9 cellular contexts compared by ENCODE assay signal in genomic region chr1:66251521-66251920, GRCh38.
DNase-seq lines count a peak whose midpoint lies in the region; ATAC-seq and TF ChIP-seq lines count a peak whose summit lies in the region.
"Had no signal": no experiment of that assay in that cellular context is flagged by ENCODE, and none has a peak within 500 bp of the region (broad histone marks: within the 10 kb centered on the region; RNA-seq: fewer than 3 reads in every experiment).

No MANE protein-coding gene starts in this region.

- TF ChIP-seq EP300 in tibial nerve (IDR thresholded peaks at IDR 0.05): no peak

- H3K9me3 ChIP-seq in tibial nerve: no peaks in the 10 kb centered on the region

- H3K27me3 ChIP-seq in tibial nerve: no peaks in the 10 kb centered on the region

- no peaks in the 10 kb centered on the region for H3K27me3 Mint-ChIP-seq in activated naive CD4-positive, alpha-beta T cell treated with anti-CD3 and anti-CD28 coated beads, Interleukin-2, amount 10 ng/mL, durations not matched to agents 7 days and 5 days
- H3K27me3 Mint-ChIP-seq in activated naive CD4-positive, alpha-beta T cell treated with anti-CD3 and anti-CD28 coated beads for 36 hours (ENCODE audit: low read depth): no peaks in the 10 kb centered on the region
- H3K27me3 Mint-ChIP-seq in T-helper 1 cell treated with Interleukin-12 subunit alpha and Interleukin-12 subunit beta and Interleukin-4 antibody, amounts not matched to agents 30 μg/mL and 1 μg/mL, for 36 hours (ENCODE audit: low read depth): no peaks in the 10 kb centered on the region

- WGBS in tibial nerve, 2 donors: 76 to 96% methylated on average over 1 of the region's 1 CpG

- H3K27ac Mint-ChIP-seq in activated naive CD4-positive, alpha-beta T cell treated with anti-CD3 and anti-CD28 coated beads, Interleukin-2, amount 10 ng/mL, durations not matched to agents 7 days and 5 days: no peak overlapping the region
- no peak overlapping the region for H3K27ac Mint-ChIP-seq in activated naive CD4-positive, alpha-beta T cell treated with anti-CD3 and anti-CD28 coated beads for 36 hours
- H3K27ac Mint-ChIP-seq in T-helper 1 cell treated with Interleukin-12 subunit alpha and Interleukin-12 subunit beta and Interleukin-4 antibody, amounts not matched to agents 30 μg/mL and 1 μg/mL, for 36 hours: peak overlapping the region; percentile 33
- peak overlapping the region; percentile 38 for H3K27ac Mint-ChIP-seq in stimulated activated effector memory CD8-positive, alpha-beta T cell treated with anti-CD3 and anti-CD28 coated beads, Interleukin-12 subunit alpha, Interleukin-12 subunit beta, amount 100 ng/mL, for 72 hours

- no peak for TF ChIP-seq CTCF in tibial nerve (IDR thresholded peaks at IDR 0.05)

- no peaks in the 10 kb centered on the region for H3K36me3 ChIP-seq in tibial nerve

- H3K4me3 Mint-ChIP-seq in activated naive CD4-positive, alpha-beta T cell treated with anti-CD3 and anti-CD28 coated beads, Interleukin-2, amount 10 ng/mL, durations not matched to agents 7 days and 5 days: no peak overlapping the region
- H3K4me3 Mint-ChIP-seq in activated naive CD4-positive, alpha-beta T cell treated with anti-CD3 and anti-CD28 coated beads for 36 hours: no peak overlapping the region
- H3K4me3 Mint-ChIP-seq in T-helper 1 cell treated with Interleukin-12 subunit alpha and Interleukin-12 subunit beta and Interleukin-4 antibody, amounts not matched to agents 30 μg/mL and 1 μg/mL, for 36 hours: no peak overlapping the region
- no peak overlapping the region for H3K4me3 Mint-ChIP-seq in stimulated activated effector memory CD8-positive, alpha-beta T cell treated with anti-CD3 and anti-CD28 coated beads, Interleukin-12 subunit alpha, Interleukin-12 subunit beta, amount 100 ng/mL, for 72 hours

- H3K4me3 ChIP-seq in tibial nerve: no peak overlapping the region

- H3K27ac ChIP-seq in tibial nerve: no peak overlapping the region

- H3K4me1 ChIP-seq in tibial nerve: peaks cover 0 to 20% (median 5%) of the 10 kb centered on the region in 4 donors

- H3K9me3 Mint-ChIP-seq in activated naive CD4-positive, alpha-beta T cell treated with anti-CD3 and anti-CD28 coated beads, Interleukin-2, amount 10 ng/mL, durations not matched to agents 7 days and 5 days: no peaks in the 10 kb centered on the region
- H3K9me3 Mint-ChIP-seq in activated naive CD4-positive, alpha-beta T cell treated with anti-CD3 and anti-CD28 coated beads for 36 hours: no peaks in the 10 kb centered on the region
- H3K9me3 Mint-ChIP-seq in T-helper 1 cell treated with Interleukin-12 subunit alpha and Interleukin-12 subunit beta and Interleukin-4 antibody, amounts not matched to agents 30 μg/mL and 1 μg/mL, for 36 hours: no peaks in the 10 kb centered on the region
- H3K9me3 Mint-ChIP-seq in stimulated activated effector memory CD8-positive, alpha-beta T cell treated with anti-CD3 and anti-CD28 coated beads, Interleukin-12 subunit alpha, Interleukin-12 subunit beta, amount 100 ng/mL, for 72 hours: no peaks in the 10 kb centered on the region

- CTCF ChIA-PET in activated naive CD4-positive, alpha-beta T cell treated with anti-CD3 and anti-CD28 coated beads, Interleukin-2, amount 10 ng/mL, durations not matched to agents 7 days and 5 days (lab: Charles Lee): interaction anchor here (0.7 to 21.3 kb wide), 21 partner anchors 9 to 564 kb away, joined by 3 to 565 read pairs (median 4); no protein-coding TSS in a partner anchor
- CTCF ChIA-PET in activated naive CD4-positive, alpha-beta T cell treated with anti-CD3 and anti-CD28 coated beads for 36 hours (lab: Charles Lee): interaction anchor here (0.6 to 21.6 kb wide), 10 partner anchors 8 to 294 kb away, joined by 3 to 474 read pairs (median 8); no protein-coding TSS in a partner anchor

- intact Hi-C loops in activated naive CD4-positive, alpha-beta T cell treated with anti-CD3 and anti-CD28 coated beads for 36 hours (cut with micrococcal nuclease): loop anchor here (5.0 kb wide), 1 partner anchor 731 kb away; no protein-coding TSS in a partner anchor

- peak; percentile 42 for DNase-seq in activated naive CD4-positive, alpha-beta T cell treated with anti-CD3 and anti-CD28 coated beads, Interleukin-2, amount 10 ng/mL, durations not matched to agents 7 days and 5 days
- no peak for DNase-seq in activated naive CD4-positive, alpha-beta T cell treated with anti-CD3 and anti-CD28 coated beads for 36 hours
- DNase-seq in HT1080 (ENCODE audit: low read depth): peak; percentile 75
- no peak for DNase-seq in stimulated activated effector memory CD8-positive, alpha-beta T cell treated with anti-CD3 and anti-CD28 coated beads, Interleukin-12 subunit alpha, Interleukin-12 subunit beta, amount 100 ng/mL, for 72 hours (ENCODE audit: low spot score in 2 of 2)
- DNase-seq in tibial nerve (ENCODE audit: low spot score in 2 of 2): no peak
- DNase-seq in NCI-H2029 treated with DMSO at 0.1 percent for 48 hours (lab: John Stamatoyannopoulos, UW): no peak
- DNase-seq in activated CD8-positive, alpha-beta memory T cell treated with anti-CD3 and anti-CD28 coated beads for 24 hours: no peak
- DNase-seq: NCI-H2171 treated with DMSO at 0.1 percent for 48 hours had no signal

- no peak for ATAC-seq in stimulated activated effector memory CD8-positive, alpha-beta T cell treated with anti-CD3 and anti-CD28 coated beads, Interleukin-12 subunit alpha, Interleukin-12 subunit beta, amount 100 ng/mL, for 72 hours

- H3K4me1 Mint-ChIP-seq in activated naive CD4-positive, alpha-beta T cell treated with anti-CD3 and anti-CD28 coated beads, Interleukin-2, amount 10 ng/mL, durations not matched to agents 7 days and 5 days: peaks cover 52% of the 10 kb centered on the region
- peaks cover 54% of the 10 kb centered on the region for H3K4me1 Mint-ChIP-seq in activated naive CD4-positive, alpha-beta T cell treated with anti-CD3 and anti-CD28 coated beads for 36 hours (ENCODE audit: low read depth)
- H3K4me1 Mint-ChIP-seq in T-helper 1 cell treated with Interleukin-12 subunit alpha and Interleukin-12 subunit beta and Interleukin-4 antibody, amounts not matched to agents 30 μg/mL and 1 μg/mL, for 36 hours (ENCODE audit: low read depth): peaks cover 61% of the 10 kb centered on the region
- peaks cover 67% of the 10 kb centered on the region for H3K4me1 Mint-ChIP-seq in stimulated activated effector memory CD8-positive, alpha-beta T cell treated with anti-CD3 and anti-CD28 coated beads, Interleukin-12 subunit alpha, Interleukin-12 subunit beta, amount 100 ng/mL, for 72 hours

- TF ChIP-seq POLR2A in tibial nerve (IDR thresholded peaks at IDR 0.05): no peak

- no peaks in the 10 kb centered on the region for H3K36me3 Mint-ChIP-seq in activated naive CD4-positive, alpha-beta T cell treated with anti-CD3 and anti-CD28 coated beads, Interleukin-2, amount 10 ng/mL, durations not matched to agents 7 days and 5 days
- H3K36me3 Mint-ChIP-seq in activated naive CD4-positive, alpha-beta T cell treated with anti-CD3 and anti-CD28 coated beads for 36 hours (ENCODE audit: low read depth): no peaks in the 10 kb centered on the region
- H3K36me3 Mint-ChIP-seq in T-helper 1 cell treated with Interleukin-12 subunit alpha and Interleukin-12 subunit beta and Interleukin-4 antibody, amounts not matched to agents 30 μg/mL and 1 μg/mL, for 36 hours (ENCODE audit: low read depth): no peaks in the 10 kb centered on the region
- peaks cover under 1% of the 10 kb centered on the region for H3K36me3 Mint-ChIP-seq in stimulated activated effector memory CD8-positive, alpha-beta T cell treated with anti-CD3 and anti-CD28 coated beads, Interleukin-12 subunit alpha, Interleukin-12 subunit beta, amount 100 ng/mL, for 72 hours

Comparison
In these comparisons a context has a peak if more than half of its experiments do, and no peak if none do; other contexts are left out.
1. DNase-seq: peak in activated naive CD4-positive, alpha-beta T cell treated with anti-CD3 and anti-CD28 coated beads, Interleukin-2, amount 10 ng/mL, durations not matched to agents 7 days and 5 days (single experiment) and HT1080 (single experiment); none in activated naive CD4-positive, alpha-beta T cell treated with anti-CD3 and anti-CD28 coated beads for 36 hours (single experiment), stimulated activated effector memory CD8-positive, alpha-beta T cell treated with anti-CD3 and anti-CD28 coated beads, Interleukin-12 subunit alpha, Interleukin-12 subunit beta, amount 100 ng/mL, for 72 hours (0 of 2), tibial nerve (0 of 2), NCI-H2029 treated with DMSO at 0.1 percent for 48 hours (single experiment) and activated CD8-positive, alpha-beta memory T cell treated with anti-CD3 and anti-CD28 coated beads for 24 hours (single experiment).
2. H3K27ac Mint-ChIP-seq: peak in T-helper 1 cell treated with Interleukin-12 subunit alpha and Interleukin-12 subunit beta and Interleukin-4 antibody, amounts not matched to agents 30 μg/mL and 1 μg/mL, for 36 hours (single experiment) and stimulated activated effector memory CD8-positive, alpha-beta T cell treated with anti-CD3 and anti-CD28 coated beads, Interleukin-12 subunit alpha, Interleukin-12 subunit beta, amount 100 ng/mL, for 72 hours (single experiment); none in activated naive CD4-positive, alpha-beta T cell treated with anti-CD3 and anti-CD28 coated beads, Interleukin-2, amount 10 ng/mL, durations not matched to agents 7 days and 5 days (single experiment) and activated naive CD4-positive, alpha-beta T cell treated with anti-CD3 and anti-CD28 coated beads for 36 hours (single experiment).